Comparison of ENCODE assay signal across 10 cellular contexts in the genomic region with DNA sequence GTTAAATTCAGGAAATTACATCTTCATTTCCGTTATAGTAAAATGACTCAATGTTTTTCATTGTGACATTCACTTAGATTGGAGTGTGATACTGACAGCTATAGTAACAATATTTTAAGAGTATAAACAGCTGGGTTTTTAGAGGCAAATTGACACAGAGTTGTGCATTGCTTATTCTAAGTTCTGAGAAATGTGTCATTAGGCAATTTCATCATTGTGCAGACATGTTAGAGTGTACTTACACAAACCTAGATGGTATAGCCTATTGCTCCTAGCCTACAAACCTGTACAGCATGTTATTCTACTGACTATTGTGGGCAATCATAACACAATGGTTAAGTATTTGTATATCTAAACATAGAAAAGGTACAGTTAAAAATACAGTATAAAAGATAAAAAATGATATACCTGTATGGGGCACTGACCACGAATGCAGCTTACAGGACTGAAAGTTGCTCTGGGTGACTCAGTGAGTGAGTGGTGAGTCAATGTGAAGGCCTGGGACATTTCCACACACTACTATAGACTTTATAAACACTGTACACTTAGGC.
DNase-seq lines count a peak whose midpoint lies in the region; ATAC-seq, FAIRE-seq and TF ChIP-seq lines count a peak whose summit lies in the region.
"Had no signal": no experiment of that assay in that cellular context is flagged by ENCODE, and none has a peak within 500 bp of the region (broad histone marks: within the 10 kb centered on the region; RNA-seq: fewer than 3 reads in every experiment).

No MANE protein-coding gene starts in this region.

- peak; percentile 90 for ATAC-seq in GM19395 (IDR thresholded peaks at IDR 0.05; ENCODE audit: unreplicated experiment)

- H3K36me3 ChIP-seq in uterus, result no peaks in the 10 kb centered on the region
- H3K36me3 ChIP-seq: HAP-1 had no signal

- H3K4me1 ChIP-seq in uterus, result no peaks in the 10 kb centered on the region
- H3K4me1 ChIP-seq: HAP-1 had no signal

- TF ChIP-seq CTCF in AG10803 (conservative IDR thresholded peaks at IDR 0.05; ENCODE audit: low read length) (no peak), uterus (IDR thresholded peaks at IDR 0.05) (no peak)

- H3K27me3 ChIP-seq in uterus, result no peaks in the 10 kb centered on the region

- DNase-seq in AG10803 (ENCODE audit: low read depth), result peak; percentile 37
- peak; percentile 37 for DNase-seq in NCI-H226
- DNase-seq in fibroblast of gingiva (ENCODE audit: low read depth), result peak; percentile 63
- no peak for DNase-seq in uterus
- DNase-seq in frontal cortex (ENCODE audit: low spot score in 2 of 2), result no peak
- DNase-seq in MV-4-11 (lab: John Stamatoyannopoulos, UW), result no peak
- no peak for DNase-seq in HuH-7 (ENCODE audit: low spot score)
- DNase-seq: NCI-H2029 treated with DMSO at 0.1 percent for 48 hours had no signal

- no peak for FAIRE-seq in frontal cortex (lab: Jason Lieb, UNC)

- H3K4me3 ChIP-seq in AG10803 (ENCODE audit: low read length) (no peak overlapping the region), uterus (no peak overlapping the region)
- H3K4me3 ChIP-seq: HAP-1 had no signal

- TF ChIP-seq POLR2A in uterus (IDR thresholded peaks at IDR 0.05), result no peak

- intact Hi-C loops in uterus (cut with DNase I; ENCODE audit: low total_unique reads), result no loop called here

- H3K9me3 ChIP-seq in uterus, result no peaks in the 10 kb centered on the region
- H3K9me3 ChIP-seq: HAP-1 had no signal

- H3K27ac ChIP-seq in uterus, result no peak overlapping the region

Comparison
In these comparisons a context has a peak if more than half of its experiments do, and no peak if none do; other contexts are left out.
1. DNase-seq: peak in AG10803 (single experiment), NCI-H226 (single experiment) and fibroblast of gingiva (single experiment); none in uterus (0 of 2), frontal cortex (0 of 2), MV-4-11 (single experiment) and HuH-7 (single experiment).